ENCODE assay signal across 9 cellular contexts in the genomic region with DNA sequence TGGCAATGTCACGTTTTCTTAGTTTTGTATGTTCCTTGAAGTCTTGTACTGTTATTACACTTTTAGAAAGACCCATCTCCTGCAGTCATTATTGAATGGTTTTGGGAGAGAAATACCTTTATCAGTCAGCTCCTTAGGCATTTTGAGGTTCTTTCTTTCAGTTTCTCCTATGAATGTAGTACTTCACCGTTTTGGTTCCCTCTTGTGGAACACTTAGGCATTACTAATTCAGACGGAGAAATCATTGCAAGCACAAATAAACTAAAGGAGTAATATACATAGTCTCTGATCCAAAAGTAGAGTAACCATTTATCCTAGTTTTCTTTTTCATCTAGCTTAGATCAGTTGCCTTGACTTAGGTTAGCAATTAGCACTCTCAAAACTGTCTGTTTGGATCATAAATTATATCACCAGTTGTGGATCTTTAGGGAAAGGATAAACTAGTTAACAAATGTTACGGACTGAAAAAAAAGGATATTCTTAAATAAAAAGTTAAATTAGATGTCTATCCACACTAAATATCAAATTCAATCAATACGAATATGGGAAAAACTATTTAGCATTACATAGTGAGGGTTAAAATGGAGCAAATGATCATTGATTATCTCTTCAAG.
DNase-seq lines count a peak whose midpoint lies in the region; ATAC-seq and TF ChIP-seq lines count a peak whose summit lies in the region.
"Had no signal": no experiment of that assay in that cellular context is flagged by ENCODE, and none has a peak within 500 bp of the region (broad histone marks: within the 10 kb centered on the region; RNA-seq: fewer than 3 reads in every experiment).

No MANE protein-coding gene starts in this region.

- H2BK5ac ChIP-seq in IMR-90 (ENCODE audit: low read depth, low read length, poor library complexity, severe bottlenecking): no peak overlapping the region

- no peaks in the 10 kb centered on the region for H4K20me1 ChIP-seq in IMR-90 (ENCODE audit: insufficient read depth, low read length)
- no peaks in the 10 kb centered on the region for H4K20me1 ChIP-seq in SU-DHL-6 (ENCODE audit: low read depth, low read length)
- no peaks in the 10 kb centered on the region for H4K20me1 ChIP-seq in neural progenitor cell (ENCODE audit: low read depth)

- H3K9me3 ChIP-seq in IMR-90 (ENCODE audit: control insufficient read depth, insufficient read depth, low read length) (no peaks in the 10 kb centered on the region), SU-DHL-6 (ENCODE audit: insufficient read depth, low read length) (no peaks in the 10 kb centered on the region), neural progenitor cell (ENCODE audit: low read depth) (no peaks in the 10 kb centered on the region)
- H3K9me3 ChIP-seq: A549 had no signal

- no peak overlapping the region for H2AK9ac ChIP-seq in IMR-90 (replicated peaks; ENCODE audit: low read depth, low read length, poor library complexity)

- no peak overlapping the region for H2BK120ac ChIP-seq in IMR-90 (ENCODE audit: low read depth, low read length)

- no CpG with 5 or more reads among the region's 5 CpGs for WGBS in IMR-90 (ENCODE audit: extremely low coverage in 2 of 2, insufficient read length in 1 of 2), 2 experiments

- H2AFZ ChIP-seq in IMR-90 (replicated peaks; ENCODE audit: low read length, poor library complexity) (no peak overlapping the region), SU-DHL-6 (ENCODE audit: low read depth, low read length, severe bottlenecking) (no peak overlapping the region), neural progenitor cell (replicated peaks) (no peak overlapping the region)

- TF ChIP-seq CTCF in IMR-90 (conservative IDR thresholded peaks at IDR 0.05; ENCODE audit: low read depth, low read length) (peak; percentile 30; the same call in 1 of the 2 replicates), SU-DHL-6 (IDR thresholded peaks at IDR 0.05; ENCODE audit: insufficient read depth, low read length, poor library complexity, severe bottlenecking) (peak; percentile 24), neural progenitor cell (IDR thresholded peaks at IDR 0.05) (peak; percentile 67)

- TF ChIP-seq RAD21 in IMR-90 (IDR thresholded peaks at IDR 0.05; ENCODE audit: low read length): peak; percentile 7; the same call in 1 of the 2 replicates

- H3K4ac ChIP-seq in IMR-90 (ENCODE audit: low read depth, low read length): no peak overlapping the region

- H3K27ac Mint-ChIP-seq in neural progenitor cell: no peak overlapping the region
- H3K27ac Mint-ChIP-seq in immature natural killer cell: no peak overlapping the region

- no peak overlapping the region for H2BK15ac ChIP-seq in IMR-90 (ENCODE audit: low read depth, low read length)

- CTCF ChIA-PET in IMR-90 (lab: Yijun Ruan, JAX): interaction anchor here (0.6 to 1.1 kb wide), 2 partner anchors 15 to 85 kb away, joined by 3 read pairs; no protein-coding TSS in a partner anchor

- no TSS peak for BruUV-seq in IMR-90 (replicated peaks; lab: Mats Ljungman, UMichigan)

- H3K9ac ChIP-seq in IMR-90 (ENCODE audit: low read depth, low read length) (no peak overlapping the region), SU-DHL-6 (ENCODE audit: low read length) (no peak overlapping the region), neural progenitor cell (no peak overlapping the region)

- POLR2A ChIA-PET in IMR-90 (lab: Charles Lee; ENCODE audit: unreplicated experiment): no interaction called here

- H3F3A ChIP-seq in SU-DHL-6 (ENCODE audit: insufficient read depth) (no peaks in the 10 kb centered on the region), neural progenitor cell (ENCODE audit: low read depth) (no peaks in the 10 kb centered on the region)

- ATAC-seq in IMR-90 (ENCODE audit: low read depth) (no peak), HG02973 (IDR thresholded peaks at IDR 0.05; ENCODE audit: unreplicated experiment) (no peak)
- ATAC-seq: A549 had no signal

- H3K9me3 Mint-ChIP-seq in neural progenitor cell: no peaks in the 10 kb centered on the region
- peaks cover under 1 to 26% (median 13%) of the 10 kb centered on the region in 6 donors for H3K9me3 Mint-ChIP-seq in immature natural killer cell

- H2AK5ac ChIP-seq in IMR-90 (ENCODE audit: low read depth, low read length): no peak overlapping the region

- dilution Hi-C loops in IMR-90 (cut with HindIII; ENCODE audit: low sequenced_read_pairs, unreplicated experiment): no loop called here

- no peak for TF ChIP-seq POLR2A in IMR-90 (IDR thresholded peaks at IDR 0.05; ENCODE audit: low read depth, low read length)

- H4K5ac ChIP-seq in IMR-90 (ENCODE audit: low read depth, low read length): no peak overlapping the region

- no peaks in the 10 kb centered on the region for H3K9me1 ChIP-seq in IMR-90 (ENCODE audit: insufficient read depth, low read length)

- H3K27me3 Mint-ChIP-seq in neural progenitor cell (ENCODE audit: insufficient read depth, low read depth) (no peaks in the 10 kb centered on the region), immature natural killer cell (ENCODE audit: low read depth in 3 of 3) (no peaks in the 10 kb centered on the region)

- H3K36me3 Mint-ChIP-seq in neural progenitor cell (no peaks in the 10 kb centered on the region), immature natural killer cell (no peaks in the 10 kb centered on the region)

- no peak overlapping the region for H4K91ac ChIP-seq in IMR-90 (ENCODE audit: insufficient read depth, low read depth, low read length)

- H3K4me2 ChIP-seq in IMR-90 (ENCODE audit: low read depth, low read length) (no peak overlapping the region), SU-DHL-6 (ENCODE audit: low read depth, low read length, poor library complexity, severe bottlenecking) (no peak overlapping the region), neural progenitor cell (no peak overlapping the region)
- H3K4me2 ChIP-seq: A549 had no signal

- in situ Hi-C loops in IMR-90 (cut with MboI; ENCODE audit: low sequenced_read_pairs): no loop called here

- no peak overlapping the region for H3K23ac ChIP-seq in IMR-90 (ENCODE audit: low read depth, low read length)

- no peak overlapping the region for H3K14ac ChIP-seq in IMR-90 (replicated peaks; ENCODE audit: low read depth, low read length)

- no peak overlapping the region for H4K8ac ChIP-seq in IMR-90 (ENCODE audit: low read depth in 2 of 2, low read length in 2 of 2)

- H3K79me1 ChIP-seq in IMR-90 (ENCODE audit: low read depth in 1 of 2, low read length in 2 of 2): no peaks in the 10 kb centered on the region

- no peaks in the 10 kb centered on the region for H3K36me3 ChIP-seq in IMR-90 (ENCODE audit: control insufficient read depth, insufficient read depth, low read length)
- no peaks in the 10 kb centered on the region for H3K36me3 ChIP-seq in SU-DHL-6 (ENCODE audit: low read length)
- H3K36me3 ChIP-seq in neural progenitor cell: no peaks in the 10 kb centered on the region

- H3K79me2 ChIP-seq in SU-DHL-6 (ENCODE audit: insufficient read depth, low read length): no peaks in the 10 kb centered on the region
- H3K79me2 ChIP-seq in neural progenitor cell (ENCODE audit: low read depth): no peaks in the 10 kb centered on the region

- H3K18ac ChIP-seq in IMR-90 (ENCODE audit: low read depth, low read length): no peak overlapping the region

- no peak overlapping the region for H3K56ac ChIP-seq in IMR-90 (ENCODE audit: extremely low read depth, insufficient read depth, low read length)

- H3K4me1 Mint-ChIP-seq in neural progenitor cell: no peaks in the 10 kb centered on the region
- H3K4me1 Mint-ChIP-seq in immature natural killer cell: no peaks in the 10 kb centered on the region

- no peak overlapping the region for H2BK20ac ChIP-seq in IMR-90 (ENCODE audit: low read depth, low read length)

- no peaks in the 10 kb centered on the region for H3K4me1 ChIP-seq in IMR-90 (ENCODE audit: control insufficient read depth, insufficient read depth, low read length)
- H3K4me1 ChIP-seq in neural progenitor cell: no peaks in the 10 kb centered on the region
- H3K4me1 ChIP-seq: A549 had no signal

- H3K9me2 ChIP-seq in SU-DHL-6 (replicated peaks; ENCODE audit: insufficient read depth, low read length): no peaks in the 10 kb centered on the region

- H3K27ac ChIP-seq in IMR-90 (ENCODE audit: insufficient read depth, low read length) (no peak overlapping the region), SU-DHL-6 (ENCODE audit: low read depth, low read length) (no peak overlapping the region), neural progenitor cell (no peak overlapping the region)
- H3K27ac ChIP-seq: A549 had no signal

- H3K4me3 ChIP-seq in IMR-90 (ENCODE audit: insufficient read depth, low read depth, low read length) (no peak overlapping the region), SU-DHL-6 (ENCODE audit: insufficient read depth, low read length, poor library complexity, severe bottlenecking) (no peak overlapping the region), neural progenitor cell (no peak overlapping the region)
- H3K4me3 ChIP-seq: A549 had no signal

- H3K27me3 ChIP-seq in IMR-90 (ENCODE audit: control insufficient read depth, insufficient read depth, low read length) (no peaks in the 10 kb centered on the region), SU-DHL-6 (ENCODE audit: low read length) (no peaks in the 10 kb centered on the region), neural progenitor cell (no peaks in the 10 kb centered on the region)

- DNase-seq in NCI-H1092 treated with DMSO at 0.1 percent for 48 hours (lab: John Stamatoyannopoulos, UW) (peak; percentile 20), NCI-H1092 (lab: John Stamatoyannopoulos, UW) (no peak), IMR-90 (peak; percentile 19), neural progenitor cell (ENCODE audit: low spot score) (peak; percentile 45), NCI-H128 (lab: John Stamatoyannopoulos, UW; ENCODE audit: unreplicated experiment) (no peak), immature natural killer cell (no peak)

- no peak overlapping the region for H3K4me3 Mint-ChIP-seq in neural progenitor cell
- H3K4me3 Mint-ChIP-seq in immature natural killer cell: no peak overlapping the region

- intact Hi-C loops in IMR-90 (cut with micrococcal nuclease): no loop called here

TF ChIP-seq in IMR-90, 13 proteins besides CTCF, POLR2A, EP300 and RAD21:
- TF ChIP-seq, protein P1, sequence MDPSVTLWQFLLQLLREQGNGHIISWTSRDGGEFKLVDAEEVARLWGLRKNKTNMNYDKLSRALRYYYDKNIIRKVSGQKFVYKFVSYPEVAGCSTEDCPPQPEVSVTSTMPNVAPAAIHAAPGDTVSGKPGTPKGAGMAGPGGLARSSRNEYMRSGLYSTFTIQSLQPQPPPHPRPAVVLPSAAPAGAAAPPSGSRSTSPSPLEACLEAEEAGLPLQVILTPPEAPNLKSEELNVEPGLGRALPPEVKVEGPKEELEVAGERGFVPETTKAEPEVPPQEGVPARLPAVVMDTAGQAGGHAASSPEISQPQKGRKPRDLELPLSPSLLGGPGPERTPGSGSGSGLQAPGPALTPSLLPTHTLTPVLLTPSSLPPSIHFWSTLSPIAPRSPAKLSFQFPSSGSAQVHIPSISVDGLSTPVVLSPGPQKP (IDR thresholded peaks at IDR 0.05; ENCODE audit: borderline replicate concordance, low read depth, low read length): no peak

Comparison
In these comparisons a context has a peak if more than half of its experiments do, and no peak if none do; other contexts are left out.
1. DNase-seq: peak in NCI-H1092 treated with DMSO at 0.1 percent for 48 hours (single experiment), IMR-90 (single experiment) and neural progenitor cell (single experiment); none in NCI-H1092 (single experiment), NCI-H128 (single experiment) and immature natural killer cell (0 of 3).
2. Peak in every context shown above with its lines, with median percentiles within 50 percentile points of each other: CTCF ChIP-seq.